8 cellular contexts compared by ENCODE assay signal in genomic region chr20:1793821-1794220, GRCh38.
"Had no signal": no experiment of that assay in that cellular context is flagged by ENCODE, and none has a peak within 500 bp of the region (broad histone marks: within the 10 kb centered on the region; RNA-seq: fewer than 3 reads in every experiment).

No MANE protein-coding gene starts in this region.

- H3K4me3 Mint-ChIP-seq: IgD-negative memory B cell had no signal

- H3K27ac ChIP-seq: GM23248, HL-60 had no signal

- H3K4me1 Mint-ChIP-seq: IgD-negative memory B cell had no signal

- H3K9me3 Mint-ChIP-seq: IgD-negative memory B cell had no signal

- H3K36me3 ChIP-seq: HAP-1 had no signal

- H3K36me3 Mint-ChIP-seq: IgD-negative memory B cell had no signal

- H3K4me3 ChIP-seq: GM23248, HAP-1 had no signal

- DNase-seq: GM23248, GOT3, H7, KG1 had no signal

- H3K27ac Mint-ChIP-seq: IgD-negative memory B cell had no signal

- H3K9ac ChIP-seq: GM23248 had no signal

- H3K9me3 ChIP-seq: HAP-1 had no signal

- ATAC-seq: HCT116 had no signal

- H2AFZ ChIP-seq: GM23248 had no signal
